In the genomic region with DNA sequence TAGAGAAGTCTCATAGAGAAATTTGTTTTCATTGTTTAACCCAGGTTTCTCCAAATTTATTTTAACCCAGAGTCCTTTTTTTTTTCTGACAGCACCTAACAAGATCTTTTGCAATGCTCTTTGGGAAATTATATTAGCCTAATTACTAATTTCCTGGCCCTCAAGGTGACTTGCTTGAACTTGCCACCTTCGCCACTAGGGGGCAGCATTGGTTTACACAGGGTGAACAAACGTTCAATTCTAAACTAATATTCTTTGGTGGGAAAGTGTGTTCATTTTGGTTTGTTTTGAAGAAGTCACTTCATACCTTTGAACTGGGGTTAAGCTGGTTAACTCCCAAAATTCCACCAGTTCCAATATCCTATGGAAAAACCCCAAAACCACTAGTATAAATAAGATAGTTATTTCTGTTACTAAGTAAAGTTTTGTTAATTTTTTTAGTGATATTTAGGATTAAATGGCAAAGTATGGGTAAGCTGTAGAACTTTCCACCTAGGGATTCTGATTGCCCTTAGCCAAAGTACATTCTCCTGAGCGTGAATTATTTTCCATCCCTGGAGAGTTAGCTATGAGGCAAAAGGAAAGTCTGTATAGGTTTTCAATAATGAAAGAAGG, we compare ENCODE assay signal across 8 cellular contexts. TPM values are rescaled to one million over a fixed set of nuclear protein-coding genes. Genes with fewer than 3 reads are reported as not detected.
DNase-seq lines count a peak whose midpoint lies in the region; ATAC-seq and FAIRE-seq lines count a peak whose summit lies in the region.

No MANE protein-coding gene starts in this region.

- no peak overlapping the region for H3K4me3 ChIP-seq in effector memory CD4-positive, alpha-beta T cell (ENCODE audit: insufficient read depth, low read depth, low read length, poor library complexity, severe bottlenecking)
- H3K4me3 ChIP-seq in mesenchymal stem cell (ENCODE audit: insufficient read depth in 1 of 2, low read depth in 1 of 2, low read length in 2 of 2): no peak overlapping the region

- H3K18ac ChIP-seq in mesenchymal stem cell (ENCODE audit: low read depth in 1 of 2, low read length in 2 of 2): no peak overlapping the region

- H2BK120ac ChIP-seq in mesenchymal stem cell (ENCODE audit: low read depth, low read length): no peak overlapping the region

- WGBS in mesenchymal stem cell: 1% methylated on average over 3 of the region's 3 CpGs

- H3K9ac ChIP-seq in mesenchymal stem cell (ENCODE audit: low read length): no peak overlapping the region

- H3K9me3 ChIP-seq in effector memory CD4-positive, alpha-beta T cell (ENCODE audit: control insufficient read depth, low read length): no peaks in the 10 kb centered on the region
- no peaks in the 10 kb centered on the region for H3K9me3 ChIP-seq in mesenchymal stem cell (ENCODE audit: control insufficient read depth, low read length)

- no peak overlapping the region for H2BK5ac ChIP-seq in mesenchymal stem cell (ENCODE audit: low read depth, low read length, poor library complexity, severe bottlenecking)

- no peak overlapping the region for H3K27ac ChIP-seq in effector memory CD4-positive, alpha-beta T cell (ENCODE audit: insufficient read depth, low read length, poor library complexity, severe bottlenecking)
- no peak overlapping the region for H3K27ac ChIP-seq in mesenchymal stem cell (ENCODE audit: low read length, poor library complexity, severe bottlenecking)

- no peaks in the 10 kb centered on the region for H3K79me1 ChIP-seq in mesenchymal stem cell (replicated peaks; ENCODE audit: low read length, poor library complexity, severe bottlenecking)

- DNase-seq in NCI-H69 (lab: John Stamatoyannopoulos, UW) (peak; percentile 86), mesenchymal stem cell (peak; percentile 68)
- peak; percentile 75 to 79 for DNase-seq in activated CD4-positive, alpha-beta T cell treated with anti-CD3 and anti-CD28 coated beads, Interleukin-2, amount 50 U/mL, for 4 hours
- DNase-seq in effector memory CD4-positive, alpha-beta T cell: peak; percentile 37 to 67 (median 50)
- DNase-seq in stimulated activated CD8-positive, alpha-beta memory T cell treated with anti-CD3 and anti-CD28 coated beads, Interleukin-15, amount 100 ng/mL, for 48 hours (ENCODE audit: low read depth in 2 of 2): peak; percentile 36 to 44

- peak; percentile 89 for FAIRE-seq in G401.6 (lab: Jason Lieb, UNC)

- H3K23ac ChIP-seq in mesenchymal stem cell (ENCODE audit: low read length in 2 of 2): no peak overlapping the region

- H2AFZ ChIP-seq in mesenchymal stem cell (ENCODE audit: low read depth, low read length): no peak overlapping the region

- H3K36me3 ChIP-seq in effector memory CD4-positive, alpha-beta T cell (ENCODE audit: control insufficient read depth, insufficient read depth, low read length): no peaks in the 10 kb centered on the region
- H3K36me3 ChIP-seq in mesenchymal stem cell (ENCODE audit: control insufficient read depth in 1 of 2, insufficient read depth in 2 of 2, low read depth in 1 of 2, low read length in 2 of 2): no peaks in the 10 kb centered on the region

- no peak overlapping the region for H3K14ac ChIP-seq in mesenchymal stem cell (ENCODE audit: low read length in 2 of 2)

- ATAC-seq in HG02981 (IDR thresholded peaks at IDR 0.05; ENCODE audit: unreplicated experiment): peak; percentile 68
- no peak for ATAC-seq in GM21825 (IDR thresholded peaks at IDR 0.05; ENCODE audit: unreplicated experiment)

- no peak overlapping the region for H2BK15ac ChIP-seq in mesenchymal stem cell (ENCODE audit: low read depth, poor library complexity, severe bottlenecking)

- H2AK5ac ChIP-seq in mesenchymal stem cell (ENCODE audit: low read length, severe bottlenecking): no peak overlapping the region

- no peak overlapping the region for H2BK12ac ChIP-seq in mesenchymal stem cell (ENCODE audit: low read length in 2 of 2)

- H4K8ac ChIP-seq in mesenchymal stem cell (ENCODE audit: low read length): no peak overlapping the region

- H4K91ac ChIP-seq in mesenchymal stem cell (ENCODE audit: low read length): no peak overlapping the region

- no peak overlapping the region for H3K4ac ChIP-seq in mesenchymal stem cell (ENCODE audit: low read depth in 1 of 2, low read length in 2 of 2)

- no peak overlapping the region for H3K4me2 ChIP-seq in mesenchymal stem cell (ENCODE audit: low read length, poor library complexity, severe bottlenecking)

- H3K4me1 ChIP-seq in effector memory CD4-positive, alpha-beta T cell (ENCODE audit: control insufficient read depth, insufficient read depth, low read length, poor library complexity, severe bottlenecking): no peaks in the 10 kb centered on the region
- H3K4me1 ChIP-seq in mesenchymal stem cell (ENCODE audit: control insufficient read depth, insufficient read depth, low read depth, low read length): no peaks in the 10 kb centered on the region

- no peaks in the 10 kb centered on the region for H3K27me3 ChIP-seq in effector memory CD4-positive, alpha-beta T cell (replicated peaks; ENCODE audit: control insufficient read depth, insufficient read depth, low read length, poor library complexity, severe bottlenecking)
- no peaks in the 10 kb centered on the region for H3K27me3 ChIP-seq in mesenchymal stem cell (ENCODE audit: control insufficient read depth in 1 of 2, insufficient read depth in 1 of 2, low read length in 2 of 2)

RNA-seq across cellular contexts. Expression of a gene that starts 13.0 kb away (rescaled TPM):
- polyA plus RNA-seq in mesenchymal stem cell (2013, experiment 1 of 2): not detected
- polyA plus RNA-seq in mesenchymal stem cell (2013, experiment 2 of 2): not detected

RNA-seq across cellular contexts. Expression of a gene that starts 57.4 kb away (rescaled TPM):
- 25.9 TPM for polyA plus RNA-seq in mesenchymal stem cell (2013, experiment 1 of 2)
- 26.9 TPM for polyA plus RNA-seq in mesenchymal stem cell (2013, experiment 2 of 2)
